Comparison of ENCODE assay signal across 16 cellular contexts in genomic region chr10:97548828-97549455, GRCh38. TPM values are rescaled to one million over a fixed set of nuclear protein-coding genes. Genes with fewer than 3 reads are reported as not detected.
DNase-seq lines count a peak whose midpoint lies in the region; ATAC-seq, FAIRE-seq and TF ChIP-seq lines count a peak whose summit lies in the region.
"Had no signal": no experiment of that assay in that cellular context is flagged by ENCODE, and none has a peak within 500 bp of the region (broad histone marks: within the 10 kb centered on the region; RNA-seq: fewer than 3 reads in every experiment).

No MANE protein-coding gene starts in this region.

- H3K27me3 ChIP-seq in right atrium auricular region = no peaks in the 10 kb centered on the region
- no peaks in the 10 kb centered on the region for H3K27me3 ChIP-seq in vagina

- peak overlapping the region; percentile 44 to 49 for H3K27ac ChIP-seq in right atrium auricular region
- H3K27ac ChIP-seq in vagina = peak overlapping the region; percentile 77
- no peak overlapping the region for H3K27ac ChIP-seq in kidney (ENCODE audit: low read depth in 2 of 2, low read length in 2 of 2)

- no peak for FAIRE-seq in kidney (lab: Jason Lieb, UNC)

- no peak for TF ChIP-seq POLR2A in vagina (IDR thresholded peaks at IDR 0.05)

- TF ChIP-seq CTCF in right atrium auricular region (IDR thresholded peaks at IDR 0.05) (no peak), neural crest cell (conservative IDR thresholded peaks at IDR 0.05) (no peak), vagina (IDR thresholded peaks at IDR 0.05) (no peak), kidney (IDR thresholded peaks at IDR 0.05; ENCODE audit: borderline replicate concordance, extremely low read depth, insufficient read depth) (no peak)

- H3K36me3 ChIP-seq in right atrium auricular region = no peaks in the 10 kb centered on the region
- H3K36me3 ChIP-seq in vagina = no peaks in the 10 kb centered on the region
- H3K36me3 ChIP-seq in kidney (ENCODE audit: control insufficient read depth in 1 of 2, insufficient read depth in 2 of 2, low read length in 2 of 2) = no peaks in the 10 kb centered on the region
- H3K36me3 ChIP-seq: lower lobe of right lung had no signal

- no peak for DNase-seq in right atrium auricular region (ENCODE audit: low spot score)
- no peak for DNase-seq in Right ventricle myocardium inferior (ENCODE audit: missing footprints)
- no peak for DNase-seq in neural crest cell (ENCODE audit: low read depth, low spot score)
- DNase-seq in vagina (ENCODE audit: extremely low spot score in 2 of 2) = no peak
- DNase-seq in kidney = no peak
- DNase-seq in SW480 (ENCODE audit: low spot score) = no peak
- DNase-seq: activated naive CD8-positive, alpha-beta T cell treated with anti-CD3 and anti-CD28 coated beads for 36 hours; effector memory CD4-positive, alpha-beta T cell; GOT3; lower lobe of right lung; naive thymus-derived CD4-positive, alpha-beta T cell; NCI-H226; SHP77 had no signal

- H3K36me3 Mint-ChIP-seq in dendritic cell treated with granulocyte-macrophage colony-stimulating factor and Interleukin-4, amounts not matched to agents 40 ng/mL and 50 ng/mL, for 4 days (ENCODE audit: low read depth) = no peaks in the 10 kb centered on the region
- no peaks in the 10 kb centered on the region for H3K36me3 Mint-ChIP-seq in neural crest cell (ENCODE audit: low read depth)
- H3K36me3 Mint-ChIP-seq: activated naive CD8-positive, alpha-beta T cell treated with anti-CD3 and anti-CD28 coated beads for 36 hours; naive thymus-derived CD4-positive, alpha-beta T cell had no signal

- intact Hi-C loops in Right ventricle myocardium inferior (cut with DNase I) = loop anchor here (5.0 kb wide), 1 partner anchor 142 kb away; no protein-coding TSS in a partner anchor
- intact Hi-C loops in dendritic cell treated with granulocyte-macrophage colony-stimulating factor and Interleukin-4, amounts not matched to agents 40 ng/mL and 50 ng/mL, for 4 days (cut with micrococcal nuclease) = no loop called here
- intact Hi-C loops in vagina (cut with DNase I) = no loop called here
- intact Hi-C loops in kidney (cut with DNase I) = no loop called here

- peak overlapping the region; percentile 1 for H3K27ac Mint-ChIP-seq in dendritic cell treated with granulocyte-macrophage colony-stimulating factor and Interleukin-4, amounts not matched to agents 40 ng/mL and 50 ng/mL, for 4 days
- peak overlapping the region; percentile 51 for H3K27ac Mint-ChIP-seq in neural crest cell (ENCODE audit: unreplicated experiment)
- H3K27ac Mint-ChIP-seq: activated naive CD8-positive, alpha-beta T cell treated with anti-CD3 and anti-CD28 coated beads for 36 hours had no signal

- no peak overlapping the region for H3K4me3 Mint-ChIP-seq in dendritic cell treated with granulocyte-macrophage colony-stimulating factor and Interleukin-4, amounts not matched to agents 40 ng/mL and 50 ng/mL, for 4 days
- H3K4me3 Mint-ChIP-seq in neural crest cell = no peak overlapping the region
- H3K4me3 Mint-ChIP-seq: activated naive CD8-positive, alpha-beta T cell treated with anti-CD3 and anti-CD28 coated beads for 36 hours; naive thymus-derived CD4-positive, alpha-beta T cell had no signal

- peaks cover 0 to 52% of the 10 kb centered on the region in 2 donors for H3K4me1 ChIP-seq in right atrium auricular region
- peaks cover 44% of the 10 kb centered on the region for H3K4me1 ChIP-seq in vagina
- peaks cover 7 to 23% of the 10 kb centered on the region in 2 donors for H3K4me1 ChIP-seq in kidney (ENCODE audit: control insufficient read depth in 1 of 2, insufficient read depth in 1 of 2, low read depth in 1 of 2, low read length in 2 of 2)

- no peaks in the 10 kb centered on the region for H3K9me3 ChIP-seq in right atrium auricular region
- H3K9me3 ChIP-seq in vagina = no peaks in the 10 kb centered on the region
- no peaks in the 10 kb centered on the region for H3K9me3 ChIP-seq in kidney (ENCODE audit: control insufficient read depth in 1 of 2, low read length in 2 of 2)
- H3K9me3 ChIP-seq: lower lobe of right lung had no signal

- H3K27me3 Mint-ChIP-seq in dendritic cell treated with granulocyte-macrophage colony-stimulating factor and Interleukin-4, amounts not matched to agents 40 ng/mL and 50 ng/mL, for 4 days = no peaks in the 10 kb centered on the region
- H3K27me3 Mint-ChIP-seq in neural crest cell (ENCODE audit: low read depth) = no peaks in the 10 kb centered on the region
- H3K27me3 Mint-ChIP-seq: activated naive CD8-positive, alpha-beta T cell treated with anti-CD3 and anti-CD28 coated beads for 36 hours had no signal

- H3K9me3 Mint-ChIP-seq in dendritic cell treated with granulocyte-macrophage colony-stimulating factor and Interleukin-4, amounts not matched to agents 40 ng/mL and 50 ng/mL, for 4 days = no peaks in the 10 kb centered on the region
- H3K9me3 Mint-ChIP-seq in neural crest cell = no peaks in the 10 kb centered on the region
- H3K9me3 Mint-ChIP-seq: activated naive CD8-positive, alpha-beta T cell treated with anti-CD3 and anti-CD28 coated beads for 36 hours; naive thymus-derived CD4-positive, alpha-beta T cell had no signal

- H3K4me1 Mint-ChIP-seq in dendritic cell treated with granulocyte-macrophage colony-stimulating factor and Interleukin-4, amounts not matched to agents 40 ng/mL and 50 ng/mL, for 4 days (ENCODE audit: low read depth) = peaks cover 38% of the 10 kb centered on the region
- H3K4me1 Mint-ChIP-seq in neural crest cell = peaks cover 46% of the 10 kb centered on the region

- no peak overlapping the region for H3K9ac ChIP-seq in kidney (ENCODE audit: low read length in 2 of 2)

- H3K4me3 ChIP-seq in right atrium auricular region = no peak overlapping the region
- no peak overlapping the region for H3K4me3 ChIP-seq in vagina
- no peak overlapping the region for H3K4me3 ChIP-seq in kidney (ENCODE audit: low read length in 2 of 2)
- H3K4me3 ChIP-seq: lower lobe of right lung had no signal

- ATAC-seq in Right ventricle myocardium inferior = no peak
- ATAC-seq in HG03520 (IDR thresholded peaks at IDR 0.05; ENCODE audit: unreplicated experiment) = no peak
- ATAC-seq: naive thymus-derived CD4-positive, alpha-beta T cell had no signal

RNA-seq across cellular contexts. Expression of gene ANKRD2, which starts 23.6 kb away (rescaled TPM):
- 100 to 1,000 TPM in 1 of 2 donors, 10 to 100 TPM in 1; 25.7 to 204 TPM for total RNA-seq in right atrium auricular region
- 418 TPM for total RNA-seq in Right ventricle myocardium inferior
- total RNA-seq in neural crest cell = not detected in 2 replicates
- not detected for total RNA-seq in vagina
- 3.6 TPM for total RNA-seq in kidney
- polyA plus RNA-seq in kidney (ENCODE audit: insufficient read depth, low read depth, low replicate concordance) = 10.0 TPM
- total RNA-seq: activated naive CD8-positive, alpha-beta T cell treated with anti-CD3 and anti-CD28 coated beads for 36 hours had no signal
- polyA plus RNA-seq: naive thymus-derived CD4-positive, alpha-beta T cell had no signal

RNA-seq across cellular contexts. Expression of gene HOGA1, which starts 35.2 kb away (rescaled TPM):
- 10 to 100 TPM; 17.6 to 25.6 TPM for total RNA-seq in right atrium auricular region
- 15.6 TPM for total RNA-seq in Right ventricle myocardium inferior
- 0.23 and 0.36 TPM in 2 replicates for total RNA-seq in neural crest cell
- total RNA-seq in vagina = 0.98 TPM
- total RNA-seq in kidney = 28.8 TPM
- polyA plus RNA-seq in kidney (ENCODE audit: insufficient read depth, low read depth, low replicate concordance) = 100 TPM
- total RNA-seq: activated naive CD8-positive, alpha-beta T cell treated with anti-CD3 and anti-CD28 coated beads for 36 hours; naive thymus-derived CD4-positive, alpha-beta T cell had no signal
- polyA plus RNA-seq: naive thymus-derived CD4-positive, alpha-beta T cell had no signal

RNA-seq across cellular contexts. Expression of gene C10orf62, which starts 40.6 kb away (rescaled TPM):
- under 1 TPM; 0.35 to 0.67 TPM for total RNA-seq in right atrium auricular region
- total RNA-seq in Right ventricle myocardium inferior = 0.97 TPM
- not detected in 2 replicates for total RNA-seq in neural crest cell
- total RNA-seq in vagina = not detected
- total RNA-seq in kidney = 1.6 TPM
- polyA plus RNA-seq in kidney (ENCODE audit: insufficient read depth, low read depth, low replicate concordance) = 0.77 TPM
- total RNA-seq: activated naive CD8-positive, alpha-beta T cell treated with anti-CD3 and anti-CD28 coated beads for 36 hours; lower lobe of right lung; naive thymus-derived CD4-positive, alpha-beta T cell; pulmonary artery endothelial cell had no signal
- polyA plus RNA-seq: naive thymus-derived CD4-positive, alpha-beta T cell had no signal

RNA-seq across cellular contexts. Expression of gene UBTD1, which starts 50.2 kb away (rescaled TPM):
- total RNA-seq in right atrium auricular region (10 to 100 TPM; 26.7 to 30.7 TPM), Right ventricle myocardium inferior (26.6 TPM), neural crest cell (6.5 and 8.7 TPM in 2 replicates), vagina (18.4 TPM), kidney (17.4 TPM)
- polyA plus RNA-seq in kidney (ENCODE audit: insufficient read depth, low read depth, low replicate concordance) = 26.1 TPM

RNA-seq across cellular contexts. Expression of gene MMS19, which starts 50.7 kb away (rescaled TPM):
- total RNA-seq in right atrium auricular region = 10 to 100 TPM; 48.0 to 51.8 TPM
- 37.7 TPM for total RNA-seq in Right ventricle myocardium inferior
- total RNA-seq in neural crest cell = 86.4 and 88.7 TPM in 2 replicates
- total RNA-seq in vagina = 92.6 TPM
- total RNA-seq in kidney = 56.1 TPM
- 49.7 TPM for polyA plus RNA-seq in kidney (ENCODE audit: insufficient read depth, low read depth, low replicate concordance)

Comparison
In these comparisons a context has a peak if more than half of its experiments do, and no peak if none do; other contexts are left out.
1. H3K27ac ChIP-seq: peak in right atrium auricular region (2 of 2) and vagina (single experiment); none in kidney (0 of 2).